ENCODE assay signal across 8 cellular contexts in genomic region chr1:41666991-41667631, GRCh38.
DNase-seq lines count a peak whose midpoint lies in the region; ATAC-seq and TF ChIP-seq lines count a peak whose summit lies in the region.

No MANE protein-coding gene starts in this region.

- intact Hi-C loops in esophagus squamous epithelium (cut with DNase I) = no loop called here

- WGBS in esophagus squamous epithelium, 2 donors = 24 to 43% methylated on average over 2 to 3 of the region's 3 CpGs
- WGBS in thymus = 59% methylated on average over 3 of the region's 3 CpGs

- no peak for TF ChIP-seq POLR2A in esophagus squamous epithelium (IDR thresholded peaks at IDR 0.05)
- TF ChIP-seq POLR2A in erythroblast (IDR thresholded peaks at IDR 0.05; ENCODE audit: low read length) = no peak

- no peaks in the 10 kb centered on the region for H3K27me3 ChIP-seq in esophagus squamous epithelium
- H3K27me3 ChIP-seq in thymus (ENCODE audit: control insufficient read depth, insufficient read depth) = no peaks in the 10 kb centered on the region

- CTCF ChIA-PET in HEK293T (lab: Yijun Ruan, JAX) = no interaction called here

- H3K4me1 ChIP-seq in esophagus squamous epithelium (peaks cover 16 to 80% (median 35%) of the 10 kb centered on the region in 3 donors), thymus (ENCODE audit: control insufficient read depth, insufficient read depth, low read length) (peaks cover 85% of the 10 kb centered on the region)

- no peak for TF ChIP-seq CTCF in esophagus squamous epithelium (IDR thresholded peaks at IDR 0.05)

- peak; percentile 65 for ATAC-seq in GM18867 (IDR thresholded peaks at IDR 0.05; ENCODE audit: unreplicated experiment)
- peak; percentile 40 for ATAC-seq in HG03159 (IDR thresholded peaks at IDR 0.05; ENCODE audit: unreplicated experiment)

- no peaks in the 10 kb centered on the region for H3K9me3 ChIP-seq in esophagus squamous epithelium
- no peaks in the 10 kb centered on the region for H3K9me3 ChIP-seq in thymus (ENCODE audit: control insufficient read depth)

- H3K27ac ChIP-seq in esophagus squamous epithelium (peak overlapping the region in 3 of 4 donors; percentile 34 to 42 (median 40)), thymus (ENCODE audit: low read depth) (peak overlapping the region; percentile 38)

- no peak overlapping the region for H3K4me3 ChIP-seq in esophagus squamous epithelium
- no peak overlapping the region for H3K4me3 ChIP-seq in thymus (ENCODE audit: low read length)

- POLR2A ChIA-PET in HEK293T (lab: Yijun Ruan, JAX) = no interaction called here

- peak; percentile 37 to 72 for DNase-seq in activated CD4-positive, alpha-beta T cell treated with anti-CD3 and anti-CD28 coated beads, Interleukin-2, amount 50 U/mL, for 24 hours (ENCODE audit: low read depth in 1 of 2, low spot score in 1 of 2)
- DNase-seq in esophagus squamous epithelium (lab: John Stamatoyannopoulos, UW) (no peak), HEK293T (ENCODE audit: extremely low spot score) (no peak), erythroblast (lab: John Stamatoyannopoulos, UW) (no peak), HuH-7.5 (ENCODE audit: low spot score) (no peak)

- H3K36me3 ChIP-seq in esophagus squamous epithelium = no peaks in the 10 kb centered on the region
- H3K36me3 ChIP-seq in thymus (ENCODE audit: control insufficient read depth, insufficient read depth) = no peaks in the 10 kb centered on the region

TF ChIP-seq in HEK293T, 16 proteins besides CTCF, POLR2A, EP300 and RAD21:
- TF ChIP-seq BHLHE40 (IDR thresholded peaks at IDR 0.05; ENCODE audit: borderline replicate concordance) (no peak), LEF1 (IDR thresholded peaks at IDR 0.05; ENCODE audit: borderline replicate concordance) (no peak), FOXK2 (IDR thresholded peaks at IDR 0.05) (no peak), TARDBP (IDR thresholded peaks at IDR 0.05) (no peak), ZNF384 (IDR thresholded peaks at IDR 0.05) (no peak), PKNOX1 (IDR thresholded peaks at IDR 0.05) (no peak), CTBP1 (IDR thresholded peaks at IDR 0.05; ENCODE audit: borderline replicate concordance) (no peak), L3MBTL2 (conservative IDR thresholded peaks at IDR 0.05) (no peak)
TF ChIP-seq in HEK293T: peak in this region for 0.

Comparison
In these comparisons a context has a peak if more than half of its experiments do, and no peak if none do; other contexts are left out.
1. DNase-seq: peak in activated CD4-positive, alpha-beta T cell treated with anti-CD3 and anti-CD28 coated beads, Interleukin-2, amount 50 U/mL, for 24 hours (2 of 2); none in esophagus squamous epithelium (single experiment), HEK293T (single experiment), erythroblast (0 of 2) and HuH-7.5 (single experiment).